19 cellular contexts compared by ENCODE assay signal in the genomic region with DNA sequence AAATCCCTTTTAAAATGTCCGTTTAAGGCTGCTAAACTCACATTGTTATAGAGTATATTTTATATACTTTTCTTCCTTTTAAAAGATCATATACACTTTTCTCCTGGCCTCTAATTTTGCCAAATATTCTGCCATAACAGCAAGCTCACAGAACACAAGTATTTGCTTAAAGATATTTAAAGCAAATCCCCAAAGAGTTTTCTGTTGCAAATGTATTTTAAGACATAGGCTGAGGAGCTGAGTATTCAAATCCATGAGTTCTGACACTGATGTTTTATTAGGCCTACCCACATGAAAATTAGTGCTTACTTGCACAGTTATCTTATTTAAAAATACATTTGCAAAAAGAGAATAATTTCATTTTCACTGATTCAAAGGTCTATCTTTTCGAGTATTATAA. TPM values are rescaled to one million over a fixed set of nuclear protein-coding genes. Genes with fewer than 3 reads are reported as not detected.
DNase-seq lines count a peak whose midpoint lies in the region; ATAC-seq, FAIRE-seq and TF ChIP-seq lines count a peak whose summit lies in the region.
"Had no signal": no experiment of that assay in that cellular context is flagged by ENCODE, and none has a peak within 500 bp of the region (broad histone marks: within the 10 kb centered on the region; RNA-seq: fewer than 3 reads in every experiment).

No MANE protein-coding gene starts in this region.

- TF ChIP-seq EP300 in K562 (IDR thresholded peaks at IDR 0.05; ENCODE audit: low read length) = no peak

- peaks cover 58% of the 10 kb centered on the region for H3K4me1 Mint-ChIP-seq in activated naive CD4-positive, alpha-beta T cell treated with anti-CD3 and anti-CD28 coated beads, Interleukin-2, amount 50 U/mL, for 24 hours

- no peak for TF ChIP-seq RAD21 in K562 (CRISPR knock-in tag; conservative IDR thresholded peaks at IDR 0.05 in 1 of 2, IDR thresholded peaks at IDR 0.05 in 1 of 2)

- H3K36me3 Mint-ChIP-seq in activated naive CD4-positive, alpha-beta T cell treated with anti-CD3 and anti-CD28 coated beads, Interleukin-2, amount 50 U/mL, for 24 hours = peaks cover 11% of the 10 kb centered on the region

- H3K4me3 Mint-ChIP-seq in activated naive CD4-positive, alpha-beta T cell treated with anti-CD3 and anti-CD28 coated beads, Interleukin-2, amount 50 U/mL, for 24 hours = peak overlapping the region; percentile 73

- H3K27me3 ChIP-seq in Peyer's patch (no peaks in the 10 kb centered on the region), K562 (ENCODE audit: control insufficient read depth in 2 of 2, insufficient read depth in 2 of 2, low read length in 2 of 2) (no peaks in the 10 kb centered on the region), upper lobe of right lung (no peaks in the 10 kb centered on the region)
- H3K27me3 ChIP-seq: esophagus squamous epithelium, sigmoid colon had no signal

- peaks cover 14% of the 10 kb centered on the region for H3K9me3 Mint-ChIP-seq in activated naive CD4-positive, alpha-beta T cell treated with anti-CD3 and anti-CD28 coated beads, Interleukin-2, amount 50 U/mL, for 24 hours

- H3K4me1 ChIP-seq in Peyer's patch (peaks cover 0 to 3% (median 0%) of the 10 kb centered on the region in 4 donors), K562 (replicated peaks in 1 of 2; ENCODE audit: control insufficient read depth in 2 of 2, insufficient read depth in 2 of 2, low read length in 2 of 2) (peaks cover 7 to 15% of the 10 kb centered on the region in 2 experiments; a peak in 2 of 5 replicates), upper lobe of right lung (no peaks in the 10 kb centered on the region)
- H3K4me1 ChIP-seq: esophagus squamous epithelium, sigmoid colon had no signal

- no peaks in the 10 kb centered on the region for H3K27me3 Mint-ChIP-seq in activated naive CD4-positive, alpha-beta T cell treated with anti-CD3 and anti-CD28 coated beads, Interleukin-2, amount 50 U/mL, for 24 hours

- no peak overlapping the region for H3K4me3 ChIP-seq in Peyer's patch
- no peak overlapping the region for H3K4me3 ChIP-seq in K562
- no peak overlapping the region for H3K4me3 ChIP-seq in upper lobe of right lung
- H3K4me3 ChIP-seq: esophagus squamous epithelium, sigmoid colon, SK-N-MC had no signal

- BruUV-seq in K562 (replicated peaks; lab: Mats Ljungman, UMichigan) = no TSS peak

- in situ Hi-C loops in K562 (cut with MboI) = no loop called here

- no peaks in the 10 kb centered on the region for H3K9me3 ChIP-seq in Peyer's patch
- H3K9me3 ChIP-seq in K562 (replicated peaks; ENCODE audit: control insufficient read depth, insufficient read depth, low read depth, low read length) = peaks cover 6% of the 10 kb centered on the region; the same call in 1 of the 2 replicates
- H3K9me3 ChIP-seq in upper lobe of right lung = no peaks in the 10 kb centered on the region
- H3K9me3 ChIP-seq: esophagus squamous epithelium, sigmoid colon had no signal

- H3K9ac ChIP-seq in K562 (ENCODE audit: insufficient read depth in 1 of 2, low read depth in 2 of 2, low read length in 2 of 2) = no peak overlapping the region

- H3K79me2 ChIP-seq in K562 (ENCODE audit: control insufficient read depth, insufficient read depth, low read length) = peaks cover 34% of the 10 kb centered on the region

- H3K4me2 ChIP-seq in K562 (ENCODE audit: insufficient read depth, low read length) = no peak overlapping the region

- peak overlapping the region; percentile 99 for H3K27ac Mint-ChIP-seq in activated naive CD4-positive, alpha-beta T cell treated with anti-CD3 and anti-CD28 coated beads, Interleukin-2, amount 50 U/mL, for 24 hours

- H3K27ac ChIP-seq in Peyer's patch = peak overlapping the region in 3 of 4 donors; percentile 12 to 81 (median 61)
- no peak overlapping the region; the same call in 2 of the 3 replicates for H3K27ac ChIP-seq in K562 (ENCODE audit: extremely low read depth, low read depth, low read length)
- peak overlapping the region; percentile 4 for H3K27ac ChIP-seq in upper lobe of right lung
- H3K27ac ChIP-seq: sigmoid colon, SK-N-MC had no signal

- ATAC-seq in K562 (no peak), upper lobe of right lung (no peak), HG03175 (IDR thresholded peaks at IDR 0.05; ENCODE audit: unreplicated experiment) (no peak), HG02938 (IDR thresholded peaks at IDR 0.05; ENCODE audit: unreplicated experiment) (no peak), esophagus mucosa (no peak)
- ATAC-seq: left ventricle myocardium superior had no signal

- H3K36me3 ChIP-seq in Peyer's patch (no peaks in the 10 kb centered on the region), K562 (ENCODE audit: control insufficient read depth, insufficient read depth, low read length) (0 out of 3 replicates have a peak, but pooled peaks cover 2% of the 10 kb centered on the region), upper lobe of right lung (no peaks in the 10 kb centered on the region)
- H3K36me3 ChIP-seq: esophagus squamous epithelium, sigmoid colon had no signal

- no peaks in the 10 kb centered on the region for H3K9me1 ChIP-seq in K562 (ENCODE audit: control insufficient read depth, insufficient read depth, low read length)

- TF ChIP-seq POLR2A in Peyer's patch (IDR thresholded peaks at IDR 0.05) (no peak), K562 (conservative IDR thresholded peaks at IDR 0.05) (no peak)

- intact Hi-C loops in K562 (cut with micrococcal nuclease) = no loop called here
- intact Hi-C loops in upper lobe of right lung (cut with DNase I) = no loop called here

- FAIRE-seq in K562 (lab: Jason Lieb, UNC) = no peak
- FAIRE-seq: RCC 7860 had no signal

- WGBS in K562 (ENCODE audit: insufficient coverage, low coverage, missing lambda C conversion rate) = 11% methylated on average over 2 of the region's 2 CpGs

- peak overlapping the region; percentile 34 for H2AFZ ChIP-seq in K562 (ENCODE audit: low read depth, low read length)

- CTCF ChIA-PET in K562 (lab: Yijun Ruan, JAX; ENCODE audit: low intra/inter-chr PET ratio) = no interaction called here

- no peaks in the 10 kb centered on the region for H4K20me1 ChIP-seq in K562 (replicated peaks; ENCODE audit: control insufficient read depth, insufficient read depth, low read length)

- no peak for TF ChIP-seq CTCF in Peyer's patch (IDR thresholded peaks at IDR 0.05)
- no peak for TF ChIP-seq CTCF in K562 (IDR thresholded peaks at IDR 0.05 in 2 of 3, conservative IDR thresholded peaks at IDR 0.05 in 1 of 3; ENCODE audit: insufficient read depth in 2 of 3, low read depth in 1 of 3, low read length in 3 of 3)
- TF ChIP-seq CTCF in upper lobe of right lung (IDR thresholded peaks at IDR 0.05) = no peak

- POLR2A ChIA-PET in K562 (lab: Yijun Ruan, JAX) = no interaction called here

- no peak for DNase-seq in activated naive CD4-positive, alpha-beta T cell treated with Interleukin-2 at 50 U/mL for 16 hours
- DNase-seq in Peyer's patch (no peak), K562 (ENCODE audit: extremely low read depth in 1 of 4, low spot score in 3 of 4) (no peak), upper lobe of right lung (no peak)
- DNase-seq: DMS153; esophagus squamous epithelium; GOT3; left ventricle myocardium superior; NCI-H1092 treated with DMSO at 0.1 percent for 48 hours; NCI-H774; sigmoid colon; stimulated activated CD4-positive, alpha-beta T cell treated with anti-CD3 and anti-CD28 coated beads, Interleukin-1b, Interleukin-23, amount 100 ng/mL, for 48 hours had no signal

TF ChIP-seq in K562, 482 proteins besides CTCF, POLR2A, EP300 and RAD21 (continues in another document):
- TF ChIP-seq BHLHE40 (IDR thresholded peaks at IDR 0.05; ENCODE audit: low read length) = no peak
- TF ChIP-seq NR1H2 (CRISPR knock-in tag; IDR thresholded peaks at IDR 0.05) = no peak
- TF ChIP-seq JUNB (CRISPR knock-in tag; conservative IDR thresholded peaks at IDR 0.05) = no peak
- TF ChIP-seq JUN (IDR thresholded peaks at IDR 0.05; ENCODE audit: borderline replicate concordance, low read depth, low read length) = no peak
- no peak for TF ChIP-seq JUN (CRISPR knock-in tag; IDR thresholded peaks at IDR 0.05; ENCODE audit: borderline replicate concordance)
- TF ChIP-seq PYGO2 (tag; IDR thresholded peaks at IDR 0.05) = no peak
- no peak for TF ChIP-seq POLR2AphosphoS5 (IDR thresholded peaks at IDR 0.05; ENCODE audit: control insufficient read depth, insufficient read depth, low read depth, low read length)
- TF ChIP-seq CXXC5 (CRISPR knock-in tag; IDR thresholded peaks at IDR 0.05) = no peak
- no peak for TF ChIP-seq ZNF76 (CRISPR knock-in tag; IDR thresholded peaks at IDR 0.05; ENCODE audit: borderline replicate concordance)
- no peak for TF ChIP-seq COPS2 (conservative IDR thresholded peaks at IDR 0.05)

RNA-seq across cellular contexts. Expression of a gene that starts 1.7 kb away (rescaled TPM):
- total RNA-seq in Peyer's patch (100 to 1,000 TPM in 1 of 4 donors, 10 to 100 TPM in 3; 13.3 to 127 (median 22.1) TPM), K562 (2014; rRNA removed) (44.4 and 55.8 TPM in 2 replicates), K562 (2014; rRNA removed; fragmentation: Illumina TruSeq; extraction: Trizol) (107 and 112 TPM in 2 replicates), K562 (2015; rRNA removed; fragmentation: Illumina TruSeq; extraction: Trizol) (95.3 and 105 TPM in 2 replicates), K562 (2021) (62.9 and 67.6 TPM in 2 replicates), upper lobe of right lung (127 TPM), esophagus mucosa (3.5 TPM)
- total RNA-seq in K562 (2011; cell fraction: chromatin; rRNA removed; ENCODE audit: low replicate concordance) = 30.9 and 123 TPM in 2 replicates
- total RNA-seq in K562 (2011; cell fraction: nucleolus; rRNA removed) = 20.2 and 42.1 TPM in 2 replicates
- total RNA-seq in K562 (2011; cell fraction: nucleoplasm; rRNA removed) = 71.2 and 74.3 TPM in 2 replicates
- polyA plus RNA-seq in K562 (2011; rRNA removed) (7.1 and 21.8 TPM in 2 replicates), K562 (2014; fragmentation: Illumina TruSeq; extraction: Trizol) (73.5 and 86.1 TPM in 2 replicates), K562 (2014; fragmentation: Nextera tagmentation; extraction: Ambion mirVana) (10 to 100 TPM; 38.8 to 65.1 TPM), K562 (2014; rRNA removed) (49.1 and 51.1 TPM in 2 replicates)
- polyA plus RNA-seq in K562 (2011; cell fraction: cytosol; rRNA removed) = 3.1 and 12.6 TPM in 2 replicates
- polyA plus RNA-seq in K562 (2011; cell fraction: nucleus; rRNA removed) = 4.3 and 14.6 TPM in 2 replicates
- polyA plus RNA-seq in K562 (2012) = 41.4 and 61.2 TPM in 2 replicates
- 12.3 and 47.6 TPM in 2 replicates for polyA minus RNA-seq in K562 (2011; rRNA and poly(A)+ RNA removed)
- polyA minus RNA-seq in K562 (2011; cell fraction: cytosol; rRNA and poly(A)+ RNA removed) = 5.2 and 12.3 TPM in 2 replicates
- polyA minus RNA-seq in K562 (2011; cell fraction: nucleus; rRNA and poly(A)+ RNA removed) = 7.1 and 45.3 TPM in 2 replicates
- total RNA-seq: osteocyte had no signal
